ENCODE assay signal across 29 cellular contexts in genomic region chr9:15714746-15715145, GRCh38.
"Had no signal": no experiment of that assay in that cellular context is flagged by ENCODE, and none has a peak within 500 bp of the region (broad histone marks: within the 10 kb centered on the region; RNA-seq: fewer than 3 reads in every experiment).

No MANE protein-coding gene starts in this region.

- H3K4me3 ChIP-seq: esophagus squamous epithelium, gastroesophageal sphincter, heart left ventricle, hepatocyte, ovary, psoas muscle, skin epidermis, spleen, suprapubic skin, transverse colon, upper lobe of right lung, uterus had no signal

- H3K9me3 Mint-ChIP-seq: effector memory CD8-positive, alpha-beta T cell; nephron; stimulated activated naive B cell treated with anti-CD40 and anti-IgM and Interleukin-4, amounts not matched to agents 10 μg/mL and 1 μg/mL and 100 μg/mL, for 72 hours; stimulated activated naive CD8-positive, alpha-beta T cell treated with anti-CD3 and anti-CD28 coated beads, Interleukin-15, Interleukin-2, amounts not matched to agents 100 ng/mL and 50 ng/mL, for 24 hours had no signal

- H3K4me3 Mint-ChIP-seq: effector memory CD8-positive, alpha-beta T cell; naive thymus-derived CD4-positive, alpha-beta T cell; nephron; stimulated activated naive B cell treated with anti-CD40 and anti-IgM and Interleukin-4, amounts not matched to agents 10 μg/mL and 1 μg/mL and 100 μg/mL, for 72 hours; stimulated activated naive CD8-positive, alpha-beta T cell treated with anti-CD3 and anti-CD28 coated beads, Interleukin-15, Interleukin-2, amounts not matched to agents 100 ng/mL and 50 ng/mL, for 24 hours had no signal

- H3K27me3 Mint-ChIP-seq: effector memory CD8-positive, alpha-beta T cell; naive thymus-derived CD4-positive, alpha-beta T cell; stimulated activated naive B cell treated with anti-CD40 and anti-IgM and Interleukin-4, amounts not matched to agents 10 μg/mL and 1 μg/mL and 100 μg/mL, for 72 hours; stimulated activated naive CD8-positive, alpha-beta T cell treated with anti-CD3 and anti-CD28 coated beads, Interleukin-15, Interleukin-2, amounts not matched to agents 100 ng/mL and 50 ng/mL, for 24 hours had no signal

- ATAC-seq: effector memory CD8-positive, alpha-beta T cell; foreskin keratinocyte; gastroesophageal sphincter; heart left ventricle; left lobe of liver; naive thymus-derived CD4-positive, alpha-beta T cell; psoas muscle; right cardiac atrium; stimulated activated naive B cell treated with anti-CD40 and anti-IgM and Interleukin-4, amounts not matched to agents 10 μg/mL and 1 μg/mL and 100 μg/mL, for 72 hours; upper lobe of right lung had no signal

- H3K27ac Mint-ChIP-seq: effector memory CD8-positive, alpha-beta T cell; naive thymus-derived CD4-positive, alpha-beta T cell; nephron; stimulated activated naive B cell treated with anti-CD40 and anti-IgM and Interleukin-4, amounts not matched to agents 10 μg/mL and 1 μg/mL and 100 μg/mL, for 72 hours; stimulated activated naive CD8-positive, alpha-beta T cell treated with anti-CD3 and anti-CD28 coated beads, Interleukin-15, Interleukin-2, amounts not matched to agents 100 ng/mL and 50 ng/mL, for 24 hours had no signal

- H3K4me1 Mint-ChIP-seq: naive thymus-derived CD4-positive, alpha-beta T cell had no signal

- DNase-seq: cortex of kidney; effector memory CD8-positive, alpha-beta T cell; erythroblast; esophagus squamous epithelium; foreskin keratinocyte; heart left ventricle; kidney; mesendoderm; midbrain; naive thymus-derived CD4-positive, alpha-beta T cell; occipital lobe; ovary; posterior cingulate gyrus; psoas muscle; right cardiac atrium; spleen; stimulated activated CD4-positive, alpha-beta T cell treated with anti-CD3 and anti-CD28 coated beads, Interleukin-4, amount 100 ng/mL, for 4 hours; stimulated activated naive B cell treated with anti-CD40 and anti-IgM and Interleukin-4, amounts not matched to agents 10 μg/mL and 1 μg/mL and 100 μg/mL, for 72 hours; transverse colon; upper lobe of right lung; uterus had no signal

- FAIRE-seq: endometrium, kidney had no signal
